ENCODE assay signal across 24 cellular contexts in the genomic region with DNA sequence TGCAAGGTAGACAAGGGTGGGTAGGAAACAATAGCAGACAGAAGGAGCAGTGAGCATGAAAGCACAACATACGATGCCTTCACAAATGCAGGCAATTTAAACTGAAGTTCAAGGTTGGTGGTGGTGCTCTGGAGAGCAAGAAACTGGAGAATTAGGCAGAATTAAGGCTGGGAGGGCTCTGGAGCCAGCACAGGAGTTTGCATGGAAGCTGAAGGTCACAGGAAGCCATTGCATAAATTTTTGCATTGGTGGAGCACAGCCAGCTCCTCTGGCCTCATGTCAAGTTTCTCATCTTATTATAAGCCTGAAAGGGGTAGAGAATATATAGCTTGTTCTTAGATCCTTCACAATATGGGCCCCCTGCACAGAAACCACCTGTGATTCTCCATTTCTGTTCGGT.
"Had no signal": no experiment of that assay in that cellular context is flagged by ENCODE, and none has a peak within 500 bp of the region (broad histone marks: within the 10 kb centered on the region; RNA-seq: fewer than 3 reads in every experiment).

No MANE protein-coding gene starts in this region.

- H3K4me1 ChIP-seq: left lung, lower lobe of right lung, neural progenitor cell, right lobe of liver had no signal

- DNase-seq: kidney; left colon; left lung; lower lobe of right lung; mammary epithelial cell; mesenchymal stem cell; naive B cell; natural killer cell; nephron progenitor cell; occipital lobe; psoas muscle; right lobe of liver; stimulated activated CD4-positive, alpha-beta T cell treated with anti-CD3 and anti-CD28 coated beads, Interleukin-1b, Interleukin-23, amount 100 ng/mL, for 48 hours; stimulated activated CD4-positive, alpha-beta T cell treated with anti-CD3 and anti-CD28 coated beads, Interleukin-2, amount 100 ng/mL, for 48 hours; stimulated activated CD4-positive, alpha-beta T cell treated with anti-CD3 and anti-CD28 coated beads, Interleukin-4, amount 100 ng/mL, for 4 hours; stimulated activated CD8-positive, alpha-beta memory T cell treated with anti-CD3 and anti-CD28 coated beads, Interleukin-4, amount 100 ng/mL, for 48 hours; stimulated activated naive CD4-positive, alpha-beta T cell treated with Interleukin-2 at 50 U/mL for 16 hours; stimulated activated naive CD8-positive, alpha-beta T cell treated with anti-CD3 and anti-CD28 coated beads, Interleukin-15, amount 100 ng/mL, for 72 hours had no signal

- H3K9ac ChIP-seq: neural progenitor cell, parathyroid adenoma had no signal

- H3K4me3 ChIP-seq: left lung, lower lobe of right lung, neural progenitor cell, psoas muscle, right lobe of liver, smooth muscle cell, tibial nerve, vagina had no signal

- H3K27me3 ChIP-seq: left lung, neural progenitor cell, neutrophil, right lobe of liver, tibial nerve, vagina had no signal

- H3K36me3 ChIP-seq: left lung, lower lobe of right lung, neural progenitor cell, neutrophil, right lobe of liver, tibial nerve, vagina had no signal

- H3K9me3 ChIP-seq: left lung, lower lobe of right lung, neutrophil, psoas muscle, right lobe of liver, tibial nerve, vagina had no signal

- H3K27ac ChIP-seq: left lung, lower lobe of right lung, neural progenitor cell, neutrophil, parathyroid adenoma, psoas muscle, right lobe of liver, tibial nerve, vagina had no signal
